Comparison of ENCODE assay signal across 9 cellular contexts in the genomic region with DNA sequence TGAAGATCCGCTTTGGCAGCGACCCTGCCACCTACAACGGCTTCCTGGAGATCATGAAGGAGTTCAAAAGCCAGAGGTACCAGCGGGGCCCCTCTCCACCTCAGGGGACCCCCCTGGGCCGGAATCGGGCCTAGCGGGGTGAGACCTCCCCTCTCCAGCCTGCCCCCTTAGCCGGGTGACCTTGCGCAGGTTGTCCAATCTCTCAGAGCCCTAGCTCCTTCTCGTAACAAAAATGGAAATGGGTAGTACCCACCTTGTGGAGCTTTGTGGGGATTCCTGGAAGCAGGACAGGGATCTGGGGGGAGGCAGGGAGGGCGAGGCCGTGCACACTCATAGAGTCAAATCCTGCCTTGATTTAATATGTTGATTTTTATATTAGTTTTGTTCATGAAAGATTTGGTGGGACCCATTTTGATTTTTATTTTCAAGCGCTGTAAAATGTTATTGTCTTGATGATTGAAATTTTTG. TPM values are rescaled to one million over a fixed set of nuclear protein-coding genes. Genes with fewer than 3 reads are reported as not detected.
A peak's percentile ranks its signal among the peaks of the same experiment; 100 is the strongest.
DNase-seq lines count a peak whose midpoint lies in the region; ATAC-seq, FAIRE-seq and TF ChIP-seq lines count a peak whose summit lies in the region.
"Had no signal": no experiment of that assay in that cellular context is flagged by ENCODE, and none has a peak within 500 bp of the region (broad histone marks: within the 10 kb centered on the region; RNA-seq: fewer than 3 reads in every experiment).

No MANE protein-coding gene starts in this region.

- H3K27ac Mint-ChIP-seq in activated CD4-positive, alpha-beta memory T cell treated with anti-CD3 and anti-CD28 coated beads, Interleukin-2, amount 10 ng/mL, durations not matched to agents 7 days and 5 days, result peak overlapping the region; percentile 66

- TF ChIP-seq CTCF in smooth muscle cell (IDR thresholded peaks at IDR 0.05; ENCODE audit: borderline replicate concordance, insufficient read depth, poor library complexity, severe bottlenecking), result no peak

- in situ Hi-C loops in GM23248 (cut with MboI), result no loop called here

- FAIRE-seq in frontal cortex (lab: Jason Lieb, UNC), result no peak

- H3K4me2 ChIP-seq in GM23248 (ENCODE audit: unreplicated experiment) (peak overlapping the region; percentile 98), smooth muscle cell (peak overlapping the region; percentile 99)

- peak; percentile 37 for DNase-seq in GM23248
- no peak for DNase-seq in activated CD4-positive, alpha-beta memory T cell treated with anti-CD3 and anti-CD28 coated beads, Interleukin-2, amount 10 ng/mL, durations not matched to agents 7 days and 5 days
- no peak for DNase-seq in right cardiac atrium
- no peak for DNase-seq in smooth muscle cell (lab: John Stamatoyannopoulos, UW; ENCODE audit: unreplicated experiment)
- no peak for DNase-seq in effector CD8-positive, alpha-beta T cell (lab: John Stamatoyannopoulos, UW)
- DNase-seq in occipital lobe (lab: John Stamatoyannopoulos, UW), result no peak
- no peak for DNase-seq in dermis blood vessel endothelial cell
- DNase-seq in frontal cortex (ENCODE audit: low spot score in 2 of 2), result no peak

- H3K9me3 ChIP-seq in GM23248 (ENCODE audit: low read depth) (no peaks in the 10 kb centered on the region), right cardiac atrium (ENCODE audit: control insufficient read depth, low read length) (no peaks in the 10 kb centered on the region), smooth muscle cell (replicated peaks; ENCODE audit: low read depth) (no peaks in the 10 kb centered on the region)

- intact Hi-C loops in right cardiac atrium (cut with DNase I), result loop anchor here in 1 of 4 donors (10.0 kb wide), 1 partner anchor 55 kb away; no protein-coding TSS in a partner anchor

- H3K9me2 ChIP-seq in GM23248 (ENCODE audit: insufficient read depth), result no peaks in the 10 kb centered on the region

- H3K4me3 ChIP-seq in GM23248, result peak overlapping the region; percentile 94
- peak overlapping the region; percentile 84 for H3K4me3 ChIP-seq in right cardiac atrium (ENCODE audit: low read length)
- H3K4me3 ChIP-seq in smooth muscle cell, result peak overlapping the region; percentile 85

- peak; percentile 7 to 22 for ATAC-seq in right cardiac atrium

- no peaks in the 10 kb centered on the region for H4K20me1 ChIP-seq in GM23248 (ENCODE audit: insufficient read depth)
- peaks cover 4% of the 10 kb centered on the region for H4K20me1 ChIP-seq in smooth muscle cell (ENCODE audit: low read depth)

- H3K36me3 ChIP-seq in GM23248 (ENCODE audit: low read depth), result peaks cover 25% of the 10 kb centered on the region; the same call in 1 of the 2 replicates
- H3K36me3 ChIP-seq in smooth muscle cell (ENCODE audit: low read depth), result peaks cover 2% of the 10 kb centered on the region

- H3K9me3 Mint-ChIP-seq in activated CD4-positive, alpha-beta memory T cell treated with anti-CD3 and anti-CD28 coated beads, Interleukin-2, amount 10 ng/mL, durations not matched to agents 7 days and 5 days, result no peaks in the 10 kb centered on the region

- WGBS in GM23248 (ENCODE audit: low coverage in 1 of 2, low lambda C conversion rate in 2 of 2, missing lambda C conversion rate in 2 of 2), 2 experiments, result 13% methylated on average over 13 of the region's 13 CpGs
- 15% methylated on average over 13 of the region's 13 CpGs for WGBS in right cardiac atrium
- 22% methylated on average over 13 of the region's 13 CpGs for WGBS in smooth muscle cell (ENCODE audit: low lambda C conversion rate)

- CTCF ChIA-PET in activated CD4-positive, alpha-beta memory T cell treated with anti-CD3 and anti-CD28 coated beads, Interleukin-2, amount 10 ng/mL, durations not matched to agents 7 days and 5 days (lab: Charles Lee), result no interaction called here

- POLR2A ChIA-PET in activated CD4-positive, alpha-beta memory T cell treated with anti-CD3 and anti-CD28 coated beads, Interleukin-2, amount 10 ng/mL, durations not matched to agents 7 days and 5 days (lab: Charles Lee), result interaction anchor here (1.0 to 1.1 kb wide), 2 partner anchors 170 to 360 kb away, joined by 3 read pairs; a partner anchor contains a TSS

- peaks cover 17% of the 10 kb centered on the region for H3K4me1 ChIP-seq in GM23248 (ENCODE audit: insufficient read depth)
- peaks cover 4% of the 10 kb centered on the region for H3K4me1 ChIP-seq in right cardiac atrium (ENCODE audit: control insufficient read depth, insufficient read depth, low read length)
- peaks cover 3% of the 10 kb centered on the region for H3K4me1 ChIP-seq in smooth muscle cell (ENCODE audit: low read depth)

- H3K9ac ChIP-seq in GM23248 (peak overlapping the region; percentile 87), smooth muscle cell (ENCODE audit: low read depth) (peak overlapping the region; percentile 86)

- peaks cover 23% of the 10 kb centered on the region for H3K79me2 ChIP-seq in GM23248 (ENCODE audit: insufficient read depth)
- H3K79me2 ChIP-seq in smooth muscle cell (ENCODE audit: low read depth), result peaks cover 17% of the 10 kb centered on the region

- no peaks in the 10 kb centered on the region for H3K27me3 ChIP-seq in GM23248 (replicated peaks; ENCODE audit: insufficient read depth)
- H3K27me3 ChIP-seq in right cardiac atrium (ENCODE audit: control insufficient read depth, insufficient read depth), result no peaks in the 10 kb centered on the region
- H3K27me3 ChIP-seq in smooth muscle cell (ENCODE audit: low read depth), result no peaks in the 10 kb centered on the region

- H3K4me1 Mint-ChIP-seq in activated CD4-positive, alpha-beta memory T cell treated with anti-CD3 and anti-CD28 coated beads, Interleukin-2, amount 10 ng/mL, durations not matched to agents 7 days and 5 days, result peaks cover 32% of the 10 kb centered on the region

- H2AFZ ChIP-seq in GM23248, result peak overlapping the region; percentile 72
- H2AFZ ChIP-seq in smooth muscle cell (ENCODE audit: low read depth), result peak overlapping the region; percentile 45

- H3F3A ChIP-seq in GM23248 (ENCODE audit: insufficient read depth) (peaks cover 12% of the 10 kb centered on the region), smooth muscle cell (ENCODE audit: low read depth) (peaks cover 6% of the 10 kb centered on the region)

- peak overlapping the region; percentile 83 for H3K4me3 Mint-ChIP-seq in activated CD4-positive, alpha-beta memory T cell treated with anti-CD3 and anti-CD28 coated beads, Interleukin-2, amount 10 ng/mL, durations not matched to agents 7 days and 5 days

- H3K27me3 Mint-ChIP-seq in activated CD4-positive, alpha-beta memory T cell treated with anti-CD3 and anti-CD28 coated beads, Interleukin-2, amount 10 ng/mL, durations not matched to agents 7 days and 5 days, result peaks cover 22% of the 10 kb centered on the region

- H3K27ac ChIP-seq in GM23248 (no peak overlapping the region), right cardiac atrium (ENCODE audit: low read length) (no peak overlapping the region), smooth muscle cell (ENCODE audit: low read depth) (no peak overlapping the region)

- peaks cover 14% of the 10 kb centered on the region for H3K36me3 Mint-ChIP-seq in activated CD4-positive, alpha-beta memory T cell treated with anti-CD3 and anti-CD28 coated beads, Interleukin-2, amount 10 ng/mL, durations not matched to agents 7 days and 5 days (ENCODE audit: low read depth)

RNA-seq across cellular contexts. Expression of a gene that starts 0.7 kb away (rescaled TPM):
- total RNA-seq in GM23248 (2014; rRNA removed; shearing (Covaris generic)), result 18.7 and 21.0 TPM in 2 replicates
- polyA plus RNA-seq in GM23248 (2016; fragmentation: Nextera tagmentation; extraction: Ambion mirVana), result 11.9 and 14.9 TPM in 2 replicates
- 10 to 100 TPM; 25.8 to 28.1 TPM for total RNA-seq in activated CD4-positive, alpha-beta memory T cell treated with anti-CD3 and anti-CD28 coated beads, Interleukin-2, amount 10 ng/mL, durations not matched to agents 7 days and 5 days
- total RNA-seq in right cardiac atrium, result 10 to 100 TPM; 27.8 to 35.4 (median 30.0) TPM
- 22.6 TPM for polyA plus RNA-seq in right cardiac atrium
- total RNA-seq in smooth muscle cell, result 22.4 and 25.1 TPM in 2 replicates
- polyA plus RNA-seq in smooth muscle cell, result 16.5 and 29.2 TPM in 2 replicates
- total RNA-seq in occipital lobe, result 32.9 TPM
- 38.5 and 43.0 TPM in 2 replicates for total RNA-seq in dermis blood vessel endothelial cell
- 34.6 TPM for total RNA-seq in frontal cortex

RNA-seq across cellular contexts. Expression of a gene that starts 58.9 kb away (rescaled TPM):
- total RNA-seq in GM23248 (2014; rRNA removed; shearing (Covaris generic)), result not detected in 2 replicates
- polyA plus RNA-seq in GM23248 (2016; fragmentation: Nextera tagmentation; extraction: Ambion mirVana) (not detected in 2 replicates), right cardiac atrium (3.0 TPM), smooth muscle cell (1.2 and 2.2 TPM in 2 replicates)
- total RNA-seq in activated CD4-positive, alpha-beta memory T cell treated with anti-CD3 and anti-CD28 coated beads, Interleukin-2, amount 10 ng/mL, durations not matched to agents 7 days and 5 days, result under 1 TPM; 0.08 to 0.13 TPM
- total RNA-seq in right cardiac atrium (1 to 10 TPM in 3 of 4 donors, under 1 TPM in 1; 0.91 to 3.6 (median 1.1) TPM), smooth muscle cell (0.04 and 2.1 TPM in 2 replicates), occipital lobe (under 0.01 TPM), dermis blood vessel endothelial cell (3.0 and 14.0 TPM in 2 replicates), frontal cortex (under 0.01 TPM)
- total RNA-seq: NCI-H460 had no signal
